Comparison of ENCODE assay signal across 8 cellular contexts in the genomic region with DNA sequence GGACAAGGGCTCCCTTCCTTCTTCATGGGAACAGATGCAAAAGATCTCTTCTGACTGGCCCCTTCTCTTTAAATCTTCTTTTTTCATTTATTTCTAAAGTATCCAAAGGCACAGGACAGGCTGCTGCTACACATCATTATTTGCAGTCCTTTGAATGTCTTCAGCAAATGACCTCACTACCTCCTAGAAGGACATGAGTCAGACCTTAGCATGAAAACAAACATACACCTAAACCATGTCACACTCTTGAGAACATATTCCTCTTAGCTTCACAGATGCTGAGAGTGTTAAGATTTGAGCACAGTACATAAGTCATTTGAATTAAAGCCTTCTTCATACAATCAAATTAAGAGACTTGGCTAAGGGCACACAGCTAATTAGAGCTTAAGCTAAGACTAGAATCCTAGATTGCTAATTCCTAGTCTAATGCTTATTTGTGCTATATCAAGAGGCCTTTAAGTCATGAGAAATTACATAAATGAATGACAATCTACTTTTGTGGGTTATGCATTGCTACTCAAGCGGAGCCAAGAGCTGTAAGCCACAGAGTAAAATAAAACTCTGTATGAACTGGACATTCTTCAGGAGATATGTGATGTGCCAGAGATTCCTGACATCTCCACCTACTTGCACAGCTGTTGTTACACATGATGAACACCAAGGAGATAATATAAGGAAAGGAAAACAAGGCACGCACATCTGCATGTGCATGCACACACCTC.
DNase-seq lines count a peak whose midpoint lies in the region; ATAC-seq and TF ChIP-seq lines count a peak whose summit lies in the region.

No MANE protein-coding gene starts in this region.

- H3K27ac Mint-ChIP-seq in osteocyte (ENCODE audit: unreplicated experiment) = peak overlapping the region; percentile 88
- no peak overlapping the region for H3K27ac Mint-ChIP-seq in T-helper 17 cell

- H3K4me3 ChIP-seq in SJSA1 = no peak overlapping the region
- no peak overlapping the region for H3K4me3 ChIP-seq in esophagus squamous epithelium

- H3K27me3 Mint-ChIP-seq in osteocyte (ENCODE audit: unreplicated experiment) (no peaks in the 10 kb centered on the region), T-helper 17 cell (no peaks in the 10 kb centered on the region)

- peak overlapping the region; percentile 27 for H3K27ac ChIP-seq in SJSA1
- H3K27ac ChIP-seq in esophagus squamous epithelium = peak overlapping the region in 2 of 4 donors; percentile 14 to 22

- no peaks in the 10 kb centered on the region for H3K9me3 ChIP-seq in SJSA1 (replicated peaks)
- H3K9me3 ChIP-seq in T-helper 17 cell (ENCODE audit: control insufficient read depth, low read length, poor library complexity, severe bottlenecking) = no peaks in the 10 kb centered on the region
- H3K9me3 ChIP-seq in esophagus squamous epithelium = no peaks in the 10 kb centered on the region

- peaks cover 6% of the 10 kb centered on the region for H3K9me3 Mint-ChIP-seq in osteocyte (ENCODE audit: unreplicated experiment)

- no peak for TF ChIP-seq CTCF in osteocyte (IDR thresholded peaks at IDR 0.05)
- no peak for TF ChIP-seq CTCF in esophagus squamous epithelium (IDR thresholded peaks at IDR 0.05)

- ATAC-seq in GM18867 (IDR thresholded peaks at IDR 0.05; ENCODE audit: unreplicated experiment) (peak; percentile 85), HG02642 (IDR thresholded peaks at IDR 0.05; ENCODE audit: poor library complexity, unreplicated experiment) (peak; percentile 80), T-helper 17 cell (no peak)

- peaks cover 56% of the 10 kb centered on the region for H3K4me1 Mint-ChIP-seq in osteocyte (ENCODE audit: unreplicated experiment)
- peaks cover 2% of the 10 kb centered on the region for H3K4me1 Mint-ChIP-seq in T-helper 17 cell

- peaks cover 3% of the 10 kb centered on the region for H3K36me3 Mint-ChIP-seq in osteocyte (ENCODE audit: unreplicated experiment)
- H3K36me3 Mint-ChIP-seq in T-helper 17 cell (ENCODE audit: low read depth) = no peaks in the 10 kb centered on the region

- H3K4me3 Mint-ChIP-seq in osteocyte (ENCODE audit: unreplicated experiment) (no peak overlapping the region), T-helper 17 cell (no peak overlapping the region)

- intact Hi-C loops in esophagus squamous epithelium (cut with DNase I) = no loop called here

- no peak for TF ChIP-seq POLR2A in esophagus squamous epithelium (IDR thresholded peaks at IDR 0.05)

- H3K4me1 ChIP-seq in SJSA1 (replicated peaks) (peaks cover 20% of the 10 kb centered on the region), esophagus squamous epithelium (no peaks in the 10 kb centered on the region)

- DNase-seq in SJSA1 (ENCODE audit: low read depth in 1 of 2, low spot score in 2 of 2) (peak in 1 of 2 experiments; percentile 64), osteocyte (ENCODE audit: extremely low spot score, unreplicated experiment) (no peak), NCI-H2107 (lab: John Stamatoyannopoulos, UW) (no peak), T-helper 17 cell (no peak), esophagus squamous epithelium (lab: John Stamatoyannopoulos, UW) (no peak), GM19238 (ENCODE audit: insufficient read length, low spot score) (no peak)

- WGBS in esophagus squamous epithelium, 2 donors = 87 to 88% methylated on average over 2 of the region's 2 CpGs

- H3K27me3 ChIP-seq in SJSA1 (replicated peaks) (no peaks in the 10 kb centered on the region), esophagus squamous epithelium (no peaks in the 10 kb centered on the region)

- H3K36me3 ChIP-seq in SJSA1 (no peaks in the 10 kb centered on the region), esophagus squamous epithelium (no peaks in the 10 kb centered on the region)
